Comparison of ENCODE assay signal across 9 cellular contexts in the genomic region with DNA sequence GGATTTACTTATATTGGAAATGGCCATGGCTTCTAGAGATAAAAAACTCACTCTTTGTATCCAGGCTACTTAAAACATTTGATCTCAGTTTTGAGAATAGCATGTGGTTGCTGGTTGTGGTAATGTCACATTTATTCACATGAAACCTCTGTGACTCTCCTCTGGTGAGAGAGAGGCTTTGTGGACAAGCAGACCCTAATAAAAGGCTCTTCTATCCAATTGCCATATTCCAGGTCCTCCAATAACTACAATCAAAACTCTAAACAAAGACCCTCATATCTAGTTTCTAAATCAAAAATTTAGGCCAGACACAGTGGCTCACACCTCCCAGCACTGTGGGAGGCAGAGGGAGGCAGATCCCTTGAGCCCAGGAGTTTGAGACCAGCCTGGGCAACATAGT.
"Had no signal": no experiment of that assay in that cellular context is flagged by ENCODE, and none has a peak within 500 bp of the region (broad histone marks: within the 10 kb centered on the region; RNA-seq: fewer than 3 reads in every experiment).

No MANE protein-coding gene starts in this region.

- DNase-seq: GM23248, GOT3, H7, IMR-90, KG1 had no signal

- H3K4me3 ChIP-seq: GM23248, HAP-1, K562 had no signal

- H3K27ac ChIP-seq: GM23248 had no signal

- ATAC-seq: HCT116, K562 had no signal

- H3K9me3 ChIP-seq: HAP-1 had no signal

- FAIRE-seq: HTR-8/SVneo, K562 had no signal

- H3K36me3 ChIP-seq: HAP-1 had no signal
